Comparison of ENCODE assay signal across 14 cellular contexts in the genomic region with DNA sequence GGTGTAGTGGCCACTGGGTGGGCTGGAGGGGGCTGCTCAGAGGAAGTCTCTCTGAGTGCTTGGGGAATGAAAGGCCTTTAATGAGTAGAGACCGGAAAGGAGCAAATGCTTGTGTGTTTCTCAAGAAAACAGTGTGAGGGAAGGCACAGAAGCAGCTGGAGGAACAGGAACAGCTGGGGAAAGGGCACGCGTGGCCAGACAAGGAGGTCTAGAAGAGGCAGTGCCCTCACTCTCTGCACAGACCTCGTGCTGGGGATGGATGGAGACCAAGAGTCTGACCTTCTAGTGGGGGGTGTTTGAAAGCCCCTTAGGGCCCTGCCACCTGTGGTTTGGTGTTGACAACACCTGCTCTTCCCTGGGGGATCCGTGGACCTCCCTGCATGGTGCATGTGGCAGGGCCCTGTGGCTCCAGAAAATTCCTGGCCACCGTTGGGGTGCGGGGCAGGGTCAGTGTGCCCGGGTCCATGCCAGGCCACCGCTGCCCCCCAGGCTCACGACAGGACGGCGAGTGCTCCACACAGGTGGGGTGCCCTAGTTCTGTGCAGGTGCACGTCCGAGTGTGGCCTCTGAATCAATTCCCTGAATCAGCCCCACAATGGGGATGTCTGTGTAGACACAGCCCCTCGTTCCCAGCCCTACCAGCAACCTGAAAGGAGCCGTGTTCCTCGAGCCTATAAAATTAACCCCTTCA. TPM values are rescaled to one million over a fixed set of nuclear protein-coding genes. Genes with fewer than 3 reads are reported as not detected.
DNase-seq lines count a peak whose midpoint lies in the region; ATAC-seq and TF ChIP-seq lines count a peak whose summit lies in the region.
"Had no signal": no experiment of that assay in that cellular context is flagged by ENCODE, and none has a peak within 500 bp of the region (broad histone marks: within the 10 kb centered on the region; RNA-seq: fewer than 3 reads in every experiment).

No MANE protein-coding gene starts in this region.

- in situ Hi-C loops in GM13976 (cut with MboI; ENCODE audit: low sequenced_read_pairs, unreplicated experiment), result no loop called here

- H3K36me3 ChIP-seq in neural progenitor cell, result no peaks in the 10 kb centered on the region
- H3K36me3 ChIP-seq: prostate gland, SJSA1 had no signal

- no peaks in the 10 kb centered on the region for H3K4me1 ChIP-seq in neural progenitor cell
- H3K4me1 ChIP-seq: SJSA1 had no signal

- H3K27ac Mint-ChIP-seq in neural progenitor cell, result peak overlapping the region; percentile 94

- no peak for ATAC-seq in HG03469 (IDR thresholded peaks at IDR 0.05; ENCODE audit: unreplicated experiment)

- H2AFZ ChIP-seq in neural progenitor cell (replicated peaks), result no peak overlapping the region

- H3K9ac ChIP-seq in neural progenitor cell, result no peak overlapping the region

- no peaks in the 10 kb centered on the region for H3K27me3 ChIP-seq in neural progenitor cell
- H3K27me3 ChIP-seq: SJSA1 had no signal

- H3K4me3 ChIP-seq in fibroblast of villous mesenchyme (ENCODE audit: low read depth, low read length) (no peak overlapping the region), neural progenitor cell (no peak overlapping the region)
- H3K4me3 ChIP-seq: prostate gland, SJSA1 had no signal

- H3K79me2 ChIP-seq in neural progenitor cell (ENCODE audit: low read depth), result no peaks in the 10 kb centered on the region

- H3K4me3 Mint-ChIP-seq in neural progenitor cell, result peak overlapping the region; percentile 60

- H3K27ac ChIP-seq in neural progenitor cell, result no peak overlapping the region
- H3K27ac ChIP-seq: SJSA1 had no signal

- TF ChIP-seq CTCF in fibroblast of villous mesenchyme (IDR thresholded peaks at IDR 0.05; ENCODE audit: insufficient read depth, low read depth, low read length) (no peak), neural progenitor cell (IDR thresholded peaks at IDR 0.05) (no peak), GM13976 (IDR thresholded peaks at IDR 0.05; ENCODE audit: borderline replicate concordance, control extremely low read depth, extremely low read depth, insufficient read depth, missing control alignments) (no peak)

- no peak overlapping the region for H3K4me2 ChIP-seq in neural progenitor cell

- peaks cover 9% of the 10 kb centered on the region for H3K9me3 Mint-ChIP-seq in neural progenitor cell

- no peaks in the 10 kb centered on the region for H4K20me1 ChIP-seq in neural progenitor cell (ENCODE audit: low read depth)

- peaks cover 15% of the 10 kb centered on the region for H3K4me1 Mint-ChIP-seq in neural progenitor cell

- DNase-seq in GF-D8 (lab: John Stamatoyannopoulos, UW) (peak; percentile 71), NOMO-1 treated with dmso at 0.1 percent for 144 hours (lab: John Stamatoyannopoulos, UW; ENCODE audit: unreplicated experiment) (peak; percentile 15), fibroblast of villous mesenchyme (ENCODE audit: low read depth) (peak; percentile 25), neural progenitor cell (ENCODE audit: low spot score) (no peak), GM03348 (ENCODE audit: low spot score) (no peak), kidney tubule cell (ENCODE audit: low spot score) (no peak), GM13976 (ENCODE audit: low spot score) (no peak)
- DNase-seq: activated gamma-delta T cell, AML-193, midbrain, NCI-H2029 treated with DMSO at 0.1 percent for 48 hours had no signal

- no peaks in the 10 kb centered on the region for H3F3A ChIP-seq in neural progenitor cell (ENCODE audit: low read depth)

- H3K36me3 Mint-ChIP-seq in neural progenitor cell, result no peaks in the 10 kb centered on the region

- no peaks in the 10 kb centered on the region for H3K9me3 ChIP-seq in neural progenitor cell (ENCODE audit: low read depth)
- H3K9me3 ChIP-seq: prostate gland, SJSA1 had no signal

- H3K27me3 Mint-ChIP-seq in neural progenitor cell (ENCODE audit: insufficient read depth, low read depth), result peaks cover 4% of the 10 kb centered on the region

RNA-seq across cellular contexts. Expression of gene FAM20C, which starts 25.9 kb away (rescaled TPM):
- total RNA-seq in fibroblast of villous mesenchyme (16.8 and 33.2 TPM in 2 replicates), neural progenitor cell (ENCODE audit: low replicate concordance) (3.8 and 4.7 TPM in 2 replicates)

Comparison
In these comparisons a context has a peak if more than half of its experiments do, and no peak if none do; other contexts are left out.
1. DNase-seq: peak in GF-D8 (single experiment), NOMO-1 treated with dmso at 0.1 percent for 144 hours (single experiment) and fibroblast of villous mesenchyme (single experiment); none in neural progenitor cell (single experiment), GM03348 (single experiment), kidney tubule cell (single experiment) and GM13976 (single experiment).